In genomic region chr14:81533212-81533535, GRCh38 we compare ENCODE assay signal across 8 cellular contexts. TPM values are rescaled to one million over a fixed set of nuclear protein-coding genes. Genes with fewer than 3 reads are reported as not detected.
DNase-seq lines count a peak whose midpoint lies in the region; ATAC-seq and TF ChIP-seq lines count a peak whose summit lies in the region.

No MANE protein-coding gene starts in this region.

- DNase-seq in HFF-Myc (ENCODE audit: extremely low read depth, low read depth) (no peak), smooth muscle cell (lab: John Stamatoyannopoulos, UW; ENCODE audit: unreplicated experiment) (no peak), DMS 273 (lab: John Stamatoyannopoulos, UW; ENCODE audit: unreplicated experiment) (no peak), NCI-H446 (lab: John Stamatoyannopoulos, UW) (no peak)
- no peak for DNase-seq in activated CD8-positive, alpha-beta T cell treated with anti-CD3 and anti-CD28 coated beads, Interleukin-2, amount 10 ng/mL, durations not matched to agents 7 days and 5 days
- no peak for DNase-seq in stimulated activated CD4-positive, alpha-beta T cell treated with anti-CD3 and anti-CD28 coated beads, Interleukin-4, amount 100 ng/mL, for 1 hour

- WGBS in smooth muscle cell (ENCODE audit: low lambda C conversion rate): 1% methylated on average over 10 of the region's 10 CpGs

- POLR2A ChIA-PET in activated CD8-positive, alpha-beta T cell treated with anti-CD3 and anti-CD28 coated beads, Interleukin-2, amount 10 ng/mL, durations not matched to agents 7 days and 5 days (lab: Charles Lee): interaction anchor here (0.7 to 1.2 kb wide), 4 partner anchors 9 to 363 kb away, joined by 3 to 4 read pairs (median 3); no protein-coding TSS in a partner anchor

- peaks cover 17% of the 10 kb centered on the region for H3K4me1 ChIP-seq in smooth muscle cell (ENCODE audit: low read depth)

- TF ChIP-seq CTCF in HFF-Myc (IDR thresholded peaks at IDR 0.05; ENCODE audit: low read depth, low read length, missing control alignments) (no peak), smooth muscle cell (IDR thresholded peaks at IDR 0.05; ENCODE audit: borderline replicate concordance, insufficient read depth, poor library complexity, severe bottlenecking) (no peak)

- H3K4me2 ChIP-seq in smooth muscle cell: peak overlapping the region; percentile 89

- peak overlapping the region; percentile 87 for H3K9ac ChIP-seq in smooth muscle cell (ENCODE audit: low read depth)

- peaks cover 8% of the 10 kb centered on the region for H3K36me3 Mint-ChIP-seq in activated CD8-positive, alpha-beta T cell treated with anti-CD3 and anti-CD28 coated beads, Interleukin-2, amount 10 ng/mL, durations not matched to agents 7 days and 5 days (ENCODE audit: low read depth)

- H4K20me1 ChIP-seq in smooth muscle cell (ENCODE audit: low read depth): peaks cover 37% of the 10 kb centered on the region

- H3K9me3 ChIP-seq in smooth muscle cell (replicated peaks; ENCODE audit: low read depth): no peaks in the 10 kb centered on the region

- peak overlapping the region; percentile 93 for H3K4me3 Mint-ChIP-seq in activated CD8-positive, alpha-beta T cell treated with anti-CD3 and anti-CD28 coated beads, Interleukin-2, amount 10 ng/mL, durations not matched to agents 7 days and 5 days

- H3K4me3 ChIP-seq in HFF-Myc (replicated peaks; ENCODE audit: low read depth, low read length) (peak overlapping the region; percentile 95), iPS-11a (ENCODE audit: low read depth, low read length) (peak overlapping the region; percentile 93), smooth muscle cell (peak overlapping the region; percentile 73)

- no peak for ATAC-seq in activated CD8-positive, alpha-beta T cell treated with anti-CD3 and anti-CD28 coated beads, Interleukin-2, amount 10 ng/mL, durations not matched to agents 7 days and 5 days
- ATAC-seq in GM21825 (IDR thresholded peaks at IDR 0.05; ENCODE audit: unreplicated experiment): no peak

- H3K27me3 Mint-ChIP-seq in activated CD8-positive, alpha-beta T cell treated with anti-CD3 and anti-CD28 coated beads, Interleukin-2, amount 10 ng/mL, durations not matched to agents 7 days and 5 days (ENCODE audit: low read depth): peaks cover 3% of the 10 kb centered on the region

- peaks cover 50% of the 10 kb centered on the region for H3K79me2 ChIP-seq in smooth muscle cell (ENCODE audit: low read depth)

- CTCF ChIA-PET in activated CD8-positive, alpha-beta T cell treated with anti-CD3 and anti-CD28 coated beads, Interleukin-2, amount 10 ng/mL, durations not matched to agents 7 days and 5 days (lab: Charles Lee): interaction anchor here (0.9 to 3.7 kb wide), 3 partner anchors 12 to 69 kb away, joined by 4 to 13 read pairs (median 4); no protein-coding TSS in a partner anchor

- peak overlapping the region; percentile 89 for H3K27ac Mint-ChIP-seq in activated CD8-positive, alpha-beta T cell treated with anti-CD3 and anti-CD28 coated beads, Interleukin-2, amount 10 ng/mL, durations not matched to agents 7 days and 5 days

- no peaks in the 10 kb centered on the region for H3F3A ChIP-seq in smooth muscle cell (ENCODE audit: low read depth)

- H3K27me3 ChIP-seq in smooth muscle cell (ENCODE audit: low read depth): no peaks in the 10 kb centered on the region

- no peaks in the 10 kb centered on the region for H3K36me3 ChIP-seq in smooth muscle cell (ENCODE audit: low read depth)

- H3K4me1 Mint-ChIP-seq in activated CD8-positive, alpha-beta T cell treated with anti-CD3 and anti-CD28 coated beads, Interleukin-2, amount 10 ng/mL, durations not matched to agents 7 days and 5 days (ENCODE audit: low read depth): peaks cover 41% of the 10 kb centered on the region

- H3K9me3 Mint-ChIP-seq in activated CD8-positive, alpha-beta T cell treated with anti-CD3 and anti-CD28 coated beads, Interleukin-2, amount 10 ng/mL, durations not matched to agents 7 days and 5 days (ENCODE audit: insufficient read depth): no peaks in the 10 kb centered on the region

- peak overlapping the region; percentile 5 for H3K27ac ChIP-seq in smooth muscle cell (ENCODE audit: low read depth)

- peak overlapping the region; percentile 17 for H2AFZ ChIP-seq in smooth muscle cell (ENCODE audit: low read depth)

RNA-seq across cellular contexts. Expression of gene SEL1L, which starts 0.5 kb away (rescaled TPM):
- total RNA-seq in activated CD8-positive, alpha-beta T cell treated with anti-CD3 and anti-CD28 coated beads, Interleukin-2, amount 10 ng/mL, durations not matched to agents 7 days and 5 days: 10 to 100 TPM; 48.9 to 51.3 TPM
- total RNA-seq in smooth muscle cell: 78.0 and 78.8 TPM in 2 replicates
- polyA plus RNA-seq in smooth muscle cell: 35.2 and 36.8 TPM in 2 replicates
